Comparison of ENCODE assay signal across 2 cellular contexts in the genomic region with DNA sequence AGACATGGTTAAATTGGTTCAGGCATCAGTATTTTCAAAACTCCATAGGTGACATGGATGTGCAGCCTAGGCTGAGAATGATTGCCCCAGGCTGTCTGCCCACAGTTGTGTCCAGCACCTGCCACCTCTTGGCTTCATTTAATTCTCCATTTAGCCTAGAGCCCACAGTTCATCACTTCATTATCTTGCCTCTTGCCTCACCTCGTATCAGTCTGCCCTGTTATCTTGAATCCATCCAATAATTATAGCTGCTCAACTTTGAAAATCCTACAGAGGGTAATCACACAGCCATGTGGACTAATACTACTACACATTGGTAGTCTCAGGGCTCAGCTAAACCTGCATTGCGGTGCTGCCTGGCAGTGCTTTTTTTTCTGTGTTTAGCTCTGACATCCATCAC.
TF ChIP-seq lines count a peak whose summit lies in the region.

No MANE protein-coding gene starts in this region.

TF ChIP-seq in IMR-90, 13 proteins besides CTCF, POLR2A, EP300 and RAD21:
- TF ChIP-seq CHD1 (IDR thresholded peaks at IDR 0.05; ENCODE audit: low read depth, low read length) (no peak), FOS (IDR thresholded peaks at IDR 0.05; ENCODE audit: low read depth, low read length) (no peak), SMC3 (IDR thresholded peaks at IDR 0.05; ENCODE audit: low read depth, low read length) (no peak), MAFK (IDR thresholded peaks at IDR 0.05; ENCODE audit: low read depth, low read length) (no peak)
- TF ChIP-seq, protein P1, sequence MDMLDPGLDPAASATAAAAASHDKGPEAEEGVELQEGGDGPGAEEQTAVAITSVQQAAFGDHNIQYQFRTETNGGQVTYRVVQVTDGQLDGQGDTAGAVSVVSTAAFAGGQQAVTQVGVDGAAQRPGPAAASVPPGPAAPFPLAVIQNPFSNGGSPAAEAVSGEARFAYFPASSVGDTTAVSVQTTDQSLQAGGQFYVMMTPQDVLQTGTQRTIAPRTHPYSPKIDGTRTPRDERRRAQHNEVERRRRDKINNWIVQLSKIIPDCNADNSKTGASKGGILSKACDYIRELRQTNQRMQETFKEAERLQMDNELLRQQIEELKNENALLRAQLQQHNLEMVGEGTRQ (IDR thresholded peaks at IDR 0.05; ENCODE audit: low read depth, low read length), result no peak

TF ChIP-seq in GM12878, 131 proteins besides CTCF, POLR2A, EP300 and RAD21:
- TF ChIP-seq GATAD2B (conservative IDR thresholded peaks at IDR 0.05; ENCODE audit: low read depth) (0 out of 2 replicates have a peak, but pooled peaks have one; percentile 5), ZNF24 (IDR thresholded peaks at IDR 0.05) (no peak), SKIL (IDR thresholded peaks at IDR 0.05; ENCODE audit: low read depth, poor library complexity, severe bottlenecking) (no peak), NRF1 (conservative IDR thresholded peaks at IDR 0.05; ENCODE audit: low read depth, low read length) (no peak)
